Comparison of ENCODE assay signal across 8 cellular contexts in the genomic region with DNA sequence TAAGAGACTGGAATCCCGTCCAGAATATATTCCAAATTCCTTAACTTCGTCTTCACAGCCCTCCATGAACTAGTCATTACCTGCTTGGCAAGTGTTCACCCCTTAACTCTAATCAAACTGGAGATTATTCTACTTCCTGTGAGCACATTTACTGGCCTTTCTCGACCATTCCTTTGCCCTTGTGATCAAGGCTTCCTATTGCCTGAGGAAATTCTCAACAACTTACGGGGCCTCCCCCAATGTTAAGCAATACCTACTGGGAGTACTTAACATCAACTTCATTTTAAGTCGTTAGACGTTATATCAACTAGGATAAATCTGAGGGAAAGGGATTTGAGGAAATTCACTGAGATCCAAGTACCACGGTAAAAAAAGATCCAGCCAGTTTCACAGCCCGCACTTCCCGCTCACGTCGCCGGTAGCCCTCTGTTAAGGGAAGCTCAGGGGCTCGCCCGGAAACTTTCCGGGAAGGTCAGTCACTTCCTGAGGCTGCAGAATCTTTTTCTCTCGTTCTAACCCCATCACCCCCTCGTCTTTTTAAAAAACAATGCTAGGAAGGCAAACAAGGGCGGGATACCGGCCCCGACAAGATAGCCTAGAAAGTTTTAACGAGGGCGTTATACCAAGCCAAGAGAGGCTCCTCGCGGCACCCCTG. TPM values are rescaled to one million over a fixed set of nuclear protein-coding genes. Genes with fewer than 3 reads are reported as not detected.
DNase-seq lines count a peak whose midpoint lies in the region; ATAC-seq and TF ChIP-seq lines count a peak whose summit lies in the region.

No MANE protein-coding gene starts in this region.

- H2BK15ac ChIP-seq in mesenchymal stem cell (ENCODE audit: low read depth, poor library complexity, severe bottlenecking): no peak overlapping the region

- H3K18ac ChIP-seq in mesenchymal stem cell (ENCODE audit: low read depth in 1 of 2, low read length in 2 of 2): peak overlapping the region; percentile 90 to 98

- H2AK5ac ChIP-seq in mesenchymal stem cell (ENCODE audit: low read length, severe bottlenecking): peak overlapping the region; percentile 61

- H3K4me1 ChIP-seq in cardiac muscle cell (ENCODE audit: low read depth): peaks cover 6% of the 10 kb centered on the region
- peaks cover 6% of the 10 kb centered on the region for H3K4me1 ChIP-seq in mesenchymal stem cell (ENCODE audit: control insufficient read depth, insufficient read depth, low read depth, low read length)
- peaks cover 2% of the 10 kb centered on the region for H3K4me1 ChIP-seq in urinary bladder (ENCODE audit: insufficient read depth)

- H2BK12ac ChIP-seq in mesenchymal stem cell (ENCODE audit: low read length in 2 of 2): peak overlapping the region; percentile 29 to 82

- H3K36me3 ChIP-seq in cardiac muscle cell (no peaks in the 10 kb centered on the region), mesenchymal stem cell (ENCODE audit: control insufficient read depth in 1 of 2, insufficient read depth in 2 of 2, low read depth in 1 of 2, low read length in 2 of 2) (peaks cover 6 to 31% of the 10 kb centered on the region in 2 experiments), urinary bladder (ENCODE audit: insufficient read depth) (no peaks in the 10 kb centered on the region)

- H3K4me2 ChIP-seq in mesenchymal stem cell (ENCODE audit: low read length, poor library complexity, severe bottlenecking): peak overlapping the region; percentile 74

- H3K4me3 ChIP-seq in cardiac muscle cell (peak overlapping the region; percentile 61), mesenchymal stem cell (ENCODE audit: insufficient read depth in 1 of 2, low read depth in 1 of 2, low read length in 2 of 2) (peak overlapping the region; percentile 97 to 98), urinary bladder (ENCODE audit: low read depth, low read length) (peak overlapping the region; percentile 87)

- H3K27ac ChIP-seq in cardiac muscle cell (peak overlapping the region; percentile 97), cingulate gyrus (ENCODE audit: low read depth, low read length) (peak overlapping the region; percentile 82), mesenchymal stem cell (ENCODE audit: low read length, poor library complexity, severe bottlenecking) (peak overlapping the region; percentile 93), urinary bladder (ENCODE audit: low read depth) (peak overlapping the region; percentile 91)

- intact Hi-C loops in Right ventricle myocardium superior (cut with DNase I): no loop called here

- peak overlapping the region; percentile 25 to 78 for H3K14ac ChIP-seq in mesenchymal stem cell (ENCODE audit: low read length in 2 of 2)

- H3K9me3 ChIP-seq in cardiac muscle cell (ENCODE audit: low read depth): no peaks in the 10 kb centered on the region
- no peaks in the 10 kb centered on the region for H3K9me3 ChIP-seq in mesenchymal stem cell (ENCODE audit: control insufficient read depth, low read length)

- peak overlapping the region in 1 of 2 experiments; percentile 94 for H3K23ac ChIP-seq in mesenchymal stem cell (ENCODE audit: low read length in 2 of 2)

- peak overlapping the region; percentile 54 for H2BK120ac ChIP-seq in mesenchymal stem cell (ENCODE audit: low read depth, low read length)

- under 1% methylated on average over 22 of the region's 24 CpGs for WGBS in mesenchymal stem cell
- WGBS in urinary bladder: under 1% methylated on average over 24 of the region's 24 CpGs

- no peaks in the 10 kb centered on the region for H3K79me1 ChIP-seq in mesenchymal stem cell (replicated peaks; ENCODE audit: low read length, poor library complexity, severe bottlenecking)

- H3K9ac ChIP-seq in mesenchymal stem cell (ENCODE audit: low read length): peak overlapping the region; percentile 100

- peak overlapping the region; percentile 99 for H2BK5ac ChIP-seq in mesenchymal stem cell (ENCODE audit: low read depth, low read length, poor library complexity, severe bottlenecking)

- H3K4ac ChIP-seq in mesenchymal stem cell (ENCODE audit: low read depth in 1 of 2, low read length in 2 of 2): peak overlapping the region; percentile 94 to 96

- H3K27me3 ChIP-seq in cardiac muscle cell: no peaks in the 10 kb centered on the region
- no peaks in the 10 kb centered on the region for H3K27me3 ChIP-seq in mesenchymal stem cell (ENCODE audit: control insufficient read depth in 1 of 2, insufficient read depth in 1 of 2, low read length in 2 of 2)

- ATAC-seq in Right ventricle myocardium superior (ENCODE audit: poor library complexity): no peak
- ATAC-seq in HG03378 (IDR thresholded peaks at IDR 0.05; ENCODE audit: unreplicated experiment): no peak

- DNase-seq in cardiac muscle cell (ENCODE audit: low read depth in 1 of 2, low spot score in 1 of 2) (peak; percentile 45 to 87), Right ventricle myocardium superior (no peak), OCI-M1 (lab: John Stamatoyannopoulos, UW) (peak; percentile 52), mesenchymal stem cell (peak; percentile 84), NCI-H524 (lab: John Stamatoyannopoulos, UW) (no peak)

- no peak for TF ChIP-seq CTCF in cardiac muscle cell (IDR thresholded peaks at IDR 0.05; ENCODE audit: low read depth, low read length)

- peak overlapping the region; percentile 99 for H4K91ac ChIP-seq in mesenchymal stem cell (ENCODE audit: low read length)

- H2AFZ ChIP-seq in mesenchymal stem cell (ENCODE audit: low read depth, low read length): no peak overlapping the region

- peak overlapping the region; percentile 87 for H4K8ac ChIP-seq in mesenchymal stem cell (ENCODE audit: low read length)

RNA-seq across cellular contexts. Expression of a gene that starts 0.9 kb away (rescaled TPM):
- total RNA-seq in cardiac muscle cell: 36.9 and 42.6 TPM in 2 replicates
- 30.9 and 43.4 TPM in 2 replicates for polyA plus RNA-seq in cardiac muscle cell
- total RNA-seq in Right ventricle myocardium superior: 39.0 TPM
- polyA plus RNA-seq in mesenchymal stem cell (2013, experiment 1 of 2): 204 TPM
- 209 TPM for polyA plus RNA-seq in mesenchymal stem cell (2013, experiment 2 of 2)
- 58.1 TPM for total RNA-seq in urinary bladder
- polyA plus RNA-seq in urinary bladder: 54.8 TPM

Comparison
In these comparisons a context has a peak if more than half of its experiments do, and no peak if none do; other contexts are left out.
1. DNase-seq: peak in cardiac muscle cell (2 of 2), OCI-M1 (single experiment) and mesenchymal stem cell (single experiment); none in Right ventricle myocardium superior (single experiment) and NCI-H524 (0 of 2).
2. Peak in every context shown above with its lines, with median percentiles within 50 percentile points of each other: H3K27ac ChIP-seq and H3K4me3 ChIP-seq.